In the genomic region with DNA sequence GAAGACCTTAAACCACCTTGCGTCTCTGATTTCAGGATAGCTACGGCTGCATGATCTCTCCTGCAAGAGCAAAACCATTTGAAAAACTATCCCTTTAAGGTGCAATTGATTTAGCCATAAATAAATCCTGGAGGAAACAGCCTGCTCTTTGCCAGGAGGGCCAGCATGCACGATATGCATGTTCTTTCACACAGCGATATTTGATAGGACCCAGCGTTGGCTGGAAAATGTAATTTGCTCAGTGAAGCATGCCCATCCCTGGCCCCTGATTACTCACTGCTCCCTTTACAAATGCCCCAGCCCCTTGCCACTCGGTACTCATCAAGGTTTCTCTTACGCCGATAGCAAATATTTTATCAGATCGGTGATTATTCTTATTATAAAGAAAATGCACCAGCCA, we compare ENCODE assay signal across 10 cellular contexts.
DNase-seq lines count a peak whose midpoint lies in the region; ATAC-seq and TF ChIP-seq lines count a peak whose summit lies in the region.
"Had no signal": no experiment of that assay in that cellular context is flagged by ENCODE, and none has a peak within 500 bp of the region (broad histone marks: within the 10 kb centered on the region; RNA-seq: fewer than 3 reads in every experiment).

No MANE protein-coding gene starts in this region.

- DNase-seq in AG09319 (ENCODE audit: extremely low read depth, low read depth) (peak; percentile 18), NCI-H1092 treated with DMSO at 0.1 percent for 48 hours (lab: John Stamatoyannopoulos, UW) (peak; percentile 100), NCI-H2196 (lab: John Stamatoyannopoulos, UW; ENCODE audit: unreplicated experiment) (peak; percentile 79), MV-4-11 (lab: John Stamatoyannopoulos, UW) (no peak)
- DNase-seq in effector CD4-positive, alpha-beta T cell = no peak
- DNase-seq in activated CD8-positive, alpha-beta memory T cell treated with anti-CD3 and anti-CD28 coated beads, Interleukin-2, amount 50 U/mL, for 48 hours = no peak
- DNase-seq: activated T-cell treated with anti-CD3 and anti-CD28 coated beads, Interleukin-2, amount 50 U/mL, for 72 hours; psoas muscle had no signal

- no peak for TF ChIP-seq CTCF in AG09319 (IDR thresholded peaks at IDR 0.05; ENCODE audit: low read depth, low read length)

- ATAC-seq in SK-N-SH treated with all-trans-retinoic acid at 6 μM for 48 hours (peak; percentile 85), GM18861 (IDR thresholded peaks at IDR 0.05; ENCODE audit: unreplicated experiment) (no peak)
- ATAC-seq: activated T-cell treated with anti-CD3 and anti-CD28 coated beads, Interleukin-2, amount 50 U/mL, for 72 hours had no signal

TF ChIP-seq in SK-N-SH treated with all-trans-retinoic acid at 6 μM for 48 hours, 23 proteins besides CTCF, POLR2A, EP300 and RAD21:
- TF ChIP-seq, protein P1, sequence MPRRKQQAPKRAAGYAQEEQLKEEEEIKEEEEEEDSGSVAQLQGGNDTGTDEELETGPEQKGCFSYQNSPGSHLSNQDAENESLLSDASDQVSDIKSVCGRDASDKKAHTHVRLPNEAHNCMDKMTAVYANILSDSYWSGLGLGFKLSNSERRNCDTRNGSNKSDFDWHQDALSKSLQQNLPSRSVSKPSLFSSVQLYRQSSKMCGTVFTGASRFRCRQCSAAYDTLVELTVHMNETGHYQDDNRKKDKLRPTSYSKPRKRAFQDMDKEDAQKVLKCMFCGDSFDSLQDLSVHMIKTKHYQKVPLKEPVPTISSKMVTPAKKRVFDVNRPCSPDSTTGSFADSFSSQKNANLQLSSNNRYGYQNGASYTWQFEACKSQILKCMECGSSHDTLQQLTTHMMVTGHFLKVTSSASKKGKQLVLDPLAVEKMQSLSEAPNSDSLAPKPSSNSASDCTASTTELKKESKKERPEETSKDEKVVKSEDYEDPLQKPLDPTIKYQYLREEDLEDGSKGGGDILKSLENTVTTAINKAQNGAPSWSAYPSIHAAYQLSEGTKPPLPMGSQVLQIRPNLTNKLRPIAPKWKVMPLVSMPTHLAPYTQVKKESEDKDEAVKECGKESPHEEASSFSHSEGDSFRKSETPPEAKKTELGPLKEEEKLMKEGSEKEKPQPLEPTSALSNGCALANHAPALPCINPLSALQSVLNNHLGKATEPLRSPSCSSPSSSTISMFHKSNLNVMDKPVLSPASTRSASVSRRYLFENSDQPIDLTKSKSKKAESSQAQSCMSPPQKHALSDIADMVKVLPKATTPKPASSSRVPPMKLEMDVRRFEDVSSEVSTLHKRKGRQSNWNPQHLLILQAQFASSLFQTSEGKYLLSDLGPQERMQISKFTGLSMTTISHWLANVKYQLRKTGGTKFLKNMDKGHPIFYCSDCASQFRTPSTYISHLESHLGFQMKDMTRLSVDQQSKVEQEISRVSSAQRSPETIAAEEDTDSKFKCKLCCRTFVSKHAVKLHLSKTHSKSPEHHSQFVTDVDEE (CRISPR knock-in tag; IDR thresholded peaks at IDR 0.05) = peak; percentile 57; the same call in 1 of the 2 replicates
- TF ChIP-seq OSR1 (CRISPR knock-in tag; IDR thresholded peaks at IDR 0.05) = no peak
TF ChIP-seq in SK-N-SH treated with all-trans-retinoic acid at 6 μM for 48 hours: peak in this region for 1.

Comparison
In these comparisons a context has a peak if more than half of its experiments do, and no peak if none do; other contexts are left out.
1. DNase-seq: peak in AG09319 (single experiment), NCI-H1092 treated with DMSO at 0.1 percent for 48 hours (single experiment) and NCI-H2196 (single experiment); none in effector CD4-positive, alpha-beta T cell (single experiment), activated CD8-positive, alpha-beta memory T cell treated with anti-CD3 and anti-CD28 coated beads, Interleukin-2, amount 50 U/mL, for 48 hours (single experiment) and MV-4-11 (single experiment).